In the genomic region with DNA sequence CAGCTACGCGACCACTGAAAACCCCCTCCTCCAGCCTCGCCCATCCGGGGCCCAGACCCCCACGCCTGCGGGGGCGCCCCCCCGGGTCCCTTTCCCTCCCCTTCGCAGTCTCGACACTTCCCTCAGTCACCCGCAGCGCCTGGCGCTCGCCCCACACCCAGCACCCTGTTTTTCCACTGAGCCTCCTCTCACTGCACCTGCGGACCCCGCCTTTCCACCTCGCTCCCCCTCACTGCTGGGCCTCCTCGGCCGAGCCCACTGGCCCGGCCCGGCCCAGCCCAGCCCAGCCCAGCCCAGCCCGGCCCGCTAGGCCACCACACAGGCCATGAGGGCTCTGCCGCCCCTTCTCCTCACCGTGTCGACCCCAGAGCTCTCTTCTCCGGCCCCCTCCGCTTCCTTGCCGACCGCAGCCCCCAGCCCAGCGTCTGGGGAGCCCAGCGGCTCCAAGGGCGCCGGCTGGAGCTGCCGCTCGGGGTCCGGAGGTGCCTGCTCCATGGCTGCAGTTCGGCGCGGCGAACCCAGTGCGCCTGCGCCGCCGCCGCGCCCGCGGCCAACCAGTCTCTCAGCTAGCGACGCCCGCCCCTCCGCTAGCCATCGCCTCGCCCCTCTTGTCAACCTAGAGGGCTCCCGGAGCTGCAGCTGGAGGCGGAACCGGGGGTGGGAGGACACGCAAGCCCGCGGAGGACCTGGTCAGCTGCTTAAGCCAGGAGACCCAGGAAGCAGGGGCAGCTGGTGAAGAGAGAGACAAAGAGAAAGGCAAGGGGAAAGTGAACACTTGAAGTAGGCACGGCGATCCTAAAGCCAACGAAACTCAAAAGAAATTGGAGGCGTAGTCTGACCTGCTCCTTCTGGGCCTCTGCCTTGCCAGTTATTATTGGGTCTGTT, we compare ENCODE assay signal across 8 cellular contexts. TPM values are rescaled to one million over a fixed set of nuclear protein-coding genes. Genes with fewer than 3 reads are reported as not detected.
A peak's percentile ranks its signal among the peaks of the same experiment; 100 is the strongest.
DNase-seq lines count a peak whose midpoint lies in the region; ATAC-seq lines count a peak whose summit lies in the region.

A gene (minus strand): TSS at position 525 of the 885 bp plus-strand sequence. CDS start 30 bp downstream, at position 495.

- DNase-seq in COLO668 (lab: John Stamatoyannopoulos, UW; ENCODE audit: unreplicated experiment) (peak; percentile 86), HT-29 (ENCODE audit: low spot score) (peak; percentile 97), medulla oblongata (ENCODE audit: extremely low spot score) (peak; percentile 95)
- peak; percentile 87 for DNase-seq in NK-92 treated with Interleukin-12 subunit alpha and Interleukin-12 subunit beta, amount 100 ng/mL, for 24 hours (lab: John Stamatoyannopoulos, UW)
- DNase-seq in effector memory CD4-positive, alpha-beta T cell = peak; percentile 73 to 82 (median 79)
- DNase-seq in stimulated activated CD4-positive, alpha-beta T cell treated with anti-CD3 and anti-CD28 coated beads, TNF-alpha, amount 100 ng/mL, for 48 hours (ENCODE audit: low read depth in 3 of 3) = peak; percentile 69 to 78 (median 76)

- peaks cover 4% of the 10 kb centered on the region for H3K36me3 ChIP-seq in effector memory CD4-positive, alpha-beta T cell (ENCODE audit: control insufficient read depth, insufficient read depth, low read length)

- peak within 1 kb of the TSS; percentile 63 for H3K27ac ChIP-seq in effector memory CD4-positive, alpha-beta T cell (ENCODE audit: insufficient read depth, low read length, poor library complexity, severe bottlenecking)

- peak within 1 kb of the TSS; percentile 77 for H3K4me3 ChIP-seq in effector memory CD4-positive, alpha-beta T cell (ENCODE audit: insufficient read depth, low read depth, low read length, poor library complexity, severe bottlenecking)

- peak; percentile 80 for ATAC-seq in GM21360 (IDR thresholded peaks at IDR 0.05; ENCODE audit: unreplicated experiment)

- H3K27me3 ChIP-seq in effector memory CD4-positive, alpha-beta T cell (replicated peaks; ENCODE audit: control insufficient read depth, insufficient read depth, low read length, poor library complexity, severe bottlenecking) = no peaks in the 10 kb centered on the region

- POLR2A ChIA-PET in activated CD8-positive, alpha-beta memory T cell treated with anti-CD3 and anti-CD28 coated beads for 36 hours (lab: Charles Lee) = interaction anchor here (0.6 to 0.7 kb wide), 4 partner anchors 10 to 1391 kb away, joined by 3 to 7 read pairs (median 4); no protein-coding TSS in a partner anchor

- CTCF ChIA-PET in activated CD8-positive, alpha-beta memory T cell treated with anti-CD3 and anti-CD28 coated beads for 36 hours (lab: Charles Lee) = interaction anchor here (0.5 to 0.7 kb wide), 2 partner anchors 22 to 81 kb away, joined by 3 read pairs; no protein-coding TSS in a partner anchor

- H3K9me3 ChIP-seq in effector memory CD4-positive, alpha-beta T cell (ENCODE audit: control insufficient read depth, low read length) = no peaks in the 10 kb centered on the region

- peaks cover 11% of the 10 kb centered on the region for H3K4me1 ChIP-seq in effector memory CD4-positive, alpha-beta T cell (ENCODE audit: control insufficient read depth, insufficient read depth, low read length, poor library complexity, severe bottlenecking)

RNA-seq across cellular contexts. Expression of the gene that starts here (rescaled TPM):
- total RNA-seq in HT-29 (2014; rRNA removed; shearing (Covaris generic)) = 20.0 and 33.3 TPM in 2 replicates
- 10 to 100 TPM; 46.2 to 46.9 TPM for total RNA-seq in activated CD8-positive, alpha-beta memory T cell treated with anti-CD3 and anti-CD28 coated beads for 36 hours

Comparison
In these comparisons a context has a peak if more than half of its experiments do, and no peak if none do; other contexts are left out.
1. Peak in every context shown above with its lines: DNase-seq, ATAC-seq, H3K4me3 ChIP-seq and H3K27ac ChIP-seq.